Comparison of ENCODE assay signal across 6 cellular contexts in the genomic region with DNA sequence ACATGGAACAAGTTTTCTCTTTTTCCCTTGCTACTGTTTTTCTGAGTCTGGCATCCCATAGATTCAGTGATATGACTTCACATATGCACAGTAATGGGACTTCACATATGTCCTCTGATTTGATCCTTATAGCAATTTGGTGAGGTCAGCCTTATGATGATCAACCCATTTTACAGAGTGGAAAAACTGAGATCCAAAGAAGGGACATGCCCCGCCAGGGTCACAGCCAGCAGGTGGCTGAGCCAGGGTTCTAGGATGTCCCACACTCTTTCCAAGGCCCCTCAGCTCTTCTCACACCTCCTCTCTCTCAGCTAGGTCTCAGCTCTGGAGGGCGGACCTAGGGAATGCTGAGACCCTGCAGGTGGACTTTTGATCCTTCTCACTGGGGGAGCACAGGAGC.
"Had no signal": no experiment of that assay in that cellular context is flagged by ENCODE, and none has a peak within 500 bp of the region (broad histone marks: within the 10 kb centered on the region; RNA-seq: fewer than 3 reads in every experiment).

No MANE protein-coding gene starts in this region.

- H3K27ac ChIP-seq: HL-60 had no signal

- H3K9me3 Mint-ChIP-seq: IgD-negative memory B cell had no signal

- H3K36me3 Mint-ChIP-seq: IgD-negative memory B cell had no signal

- H3K4me3 Mint-ChIP-seq: IgD-negative memory B cell had no signal

- FAIRE-seq: HTR-8/SVneo had no signal

- DNase-seq: IMR-90, KBM-7, KG1 had no signal
